8 cellular contexts compared by ENCODE assay signal in the genomic region with DNA sequence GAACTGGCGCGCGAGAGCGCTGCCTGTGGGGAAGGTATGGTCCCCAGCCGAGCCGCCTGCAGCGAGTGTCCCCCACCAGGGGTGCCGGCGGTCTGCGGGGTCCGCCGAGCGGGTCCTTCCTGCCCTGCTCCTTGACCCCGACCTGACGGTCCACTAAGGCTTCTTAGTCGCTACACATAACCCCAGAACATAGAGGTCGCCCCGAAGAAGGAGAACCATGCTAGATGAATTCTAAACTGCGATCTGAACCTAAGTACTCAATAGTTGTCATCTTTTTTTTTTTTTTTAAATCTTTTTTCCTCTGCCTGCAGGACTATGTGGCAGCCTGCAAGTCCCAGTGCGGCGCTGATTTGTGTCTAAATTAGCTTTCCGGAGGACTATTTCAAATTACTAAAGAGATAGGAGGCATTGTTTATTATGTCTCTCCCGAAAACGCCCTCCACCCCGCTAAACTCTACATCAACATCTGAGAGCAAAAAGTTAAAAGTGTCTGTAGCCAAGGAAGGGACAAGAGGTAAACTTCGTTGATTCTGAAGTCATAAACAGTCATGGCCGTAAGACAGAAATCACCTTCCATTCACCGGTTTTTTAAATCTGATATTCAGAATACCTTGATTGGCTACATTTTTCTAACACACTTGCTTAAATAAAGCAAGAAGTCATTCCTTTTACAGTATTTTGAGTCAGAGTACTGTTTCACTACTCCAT.
A peak's percentile ranks its signal among the peaks of the same experiment; 100 is the strongest.
DNase-seq lines count a peak whose midpoint lies in the region; ATAC-seq and TF ChIP-seq lines count a peak whose summit lies in the region.

No MANE protein-coding gene starts in this region.

- H3K36me3 ChIP-seq in parathyroid adenoma (ENCODE audit: control insufficient read depth, insufficient read depth, low read length) = no peaks in the 10 kb centered on the region

- POLR2A ChIA-PET in AG04449 (lab: Yijun Ruan, JAX) = no interaction called here

- CTCF ChIA-PET in AG04449 (lab: Yijun Ruan, JAX) = interaction anchor here (1.0 to 8.4 kb wide), 5 partner anchors 10 to 288 kb away, joined by 3 to 159 read pairs (median 5); partner anchors contain the start of gene SOAT1

- H3K27ac ChIP-seq in VCaP (peak overlapping the region; percentile 87), parathyroid adenoma (peak overlapping the region; percentile 96)

- H3K4me1 ChIP-seq in parathyroid adenoma = no peaks in the 10 kb centered on the region

- peak overlapping the region; percentile 84 for H3K4me3 ChIP-seq in AG04449 (ENCODE audit: low read depth, low read length)
- peak overlapping the region; percentile 78 for H3K4me3 ChIP-seq in fibroblast of pulmonary artery (replicated peaks; ENCODE audit: low read depth, low read length)
- peak overlapping the region; percentile 72 for H3K4me3 ChIP-seq in parathyroid adenoma (ENCODE audit: low read depth, low read length)

- DNase-seq in AG04449 (ENCODE audit: low read depth, low spot score) (no peak), fibroblast of pulmonary artery (ENCODE audit: low read depth) (peak; percentile 11), SHP77 (lab: John Stamatoyannopoulos, UW) (no peak), NCI-H2196 (lab: John Stamatoyannopoulos, UW; ENCODE audit: unreplicated experiment) (no peak)

- no peaks in the 10 kb centered on the region for H3K79me2 ChIP-seq in parathyroid adenoma

- no peak for TF ChIP-seq CTCF in AG04449 (IDR thresholded peaks at IDR 0.05; ENCODE audit: insufficient read depth, low read length, missing control alignments)
- TF ChIP-seq CTCF in VCaP (conservative IDR thresholded peaks at IDR 0.05) = no peak; the same call in 1 of the 2 replicates
- TF ChIP-seq CTCF in fibroblast of pulmonary artery (IDR thresholded peaks at IDR 0.05; ENCODE audit: low read length, missing control alignments) = no peak
- no peak for TF ChIP-seq CTCF in parathyroid adenoma (IDR thresholded peaks at IDR 0.05)

- H3K27me3 ChIP-seq in parathyroid adenoma (ENCODE audit: control insufficient read depth, insufficient read depth, low read length) = no peaks in the 10 kb centered on the region

- ATAC-seq in GM18858 (IDR thresholded peaks at IDR 0.05; ENCODE audit: unreplicated experiment) (peak; percentile 17), HG03280 (IDR thresholded peaks at IDR 0.05; ENCODE audit: unreplicated experiment) (peak; percentile 10)

- H3K4me2 ChIP-seq in parathyroid adenoma (ENCODE audit: low read length) = peak overlapping the region; percentile 86

- H3K9me3 ChIP-seq in parathyroid adenoma (ENCODE audit: control insufficient read depth, low read length) = no peaks in the 10 kb centered on the region

- peak overlapping the region; percentile 97 for H2AFZ ChIP-seq in parathyroid adenoma

- H3K9ac ChIP-seq in parathyroid adenoma = peak overlapping the region; percentile 53
